ENCODE assay signal across 8 cellular contexts in the genomic region with DNA sequence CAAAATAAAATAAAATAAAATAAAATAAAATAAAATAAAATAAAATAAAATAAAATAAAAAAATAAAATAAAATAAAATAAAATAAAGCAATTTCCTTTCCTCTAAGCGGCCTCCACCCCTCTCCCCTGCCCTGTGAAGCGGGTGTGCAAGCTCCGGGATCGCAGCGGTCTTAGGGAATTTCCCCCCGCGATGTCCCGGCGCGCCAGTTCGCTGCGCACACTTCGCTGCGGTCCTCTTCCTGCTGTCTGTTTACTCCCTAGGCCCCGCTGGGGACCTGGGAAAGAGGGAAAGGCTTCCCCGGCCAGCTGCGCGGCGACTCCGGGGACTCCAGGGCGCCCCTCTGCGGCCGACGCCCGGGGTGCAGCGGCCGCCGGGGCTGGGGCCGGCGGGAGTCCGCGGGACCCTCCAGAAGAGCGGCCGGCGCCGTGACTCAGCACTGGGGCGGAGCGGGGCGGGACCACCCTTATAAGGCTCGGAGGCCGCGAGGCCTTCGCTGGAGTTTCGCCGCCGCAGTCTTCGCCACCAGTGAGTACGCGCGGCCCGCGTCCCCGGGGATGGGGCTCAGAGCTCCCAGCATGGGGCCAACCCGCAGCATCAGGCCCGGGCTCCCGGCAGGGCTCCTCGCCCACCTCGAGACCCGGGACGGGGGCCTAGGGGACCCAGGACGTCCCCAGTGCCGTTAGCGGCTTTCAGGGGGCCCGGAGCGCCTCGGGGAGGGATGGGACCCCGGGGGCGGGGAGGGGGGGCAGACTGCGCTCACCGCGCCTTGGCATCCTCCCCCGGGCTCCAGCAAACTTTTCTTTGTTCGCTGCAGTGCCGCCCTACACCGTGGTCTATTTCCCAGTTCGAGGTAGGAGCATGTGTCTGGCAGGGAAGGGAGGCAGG. TPM values are rescaled to one million over a fixed set of nuclear protein-coding genes. Genes with fewer than 3 reads are reported as not detected.
DNase-seq lines count a peak whose midpoint lies in the region; ATAC-seq and TF ChIP-seq lines count a peak whose summit lies in the region.

Gene GSTP1 (plus strand): TSS at position 494 of the 886 bp plus-strand sequence. CDS start 32 bp downstream, at position 526.

- no peaks in the 10 kb centered on the region for H3K9me3 Mint-ChIP-seq in T-cell

- H3K27me3 ChIP-seq in adipocyte (replicated peaks; ENCODE audit: control insufficient read depth, insufficient read depth, low read length) (peaks cover 16% of the 10 kb centered on the region), prostate gland (replicated peaks; ENCODE audit: insufficient read depth) (no peaks in the 10 kb centered on the region), upper lobe of right lung (no peaks in the 10 kb centered on the region)

- H3K4me3 ChIP-seq in adipocyte (ENCODE audit: low read length) (peak within 1 kb of the TSS; percentile 87), prostate gland (peak within 1 kb of the TSS; percentile 66 to 76), upper lobe of right lung (peak within 1 kb of the TSS; percentile 92)

- H3K27ac ChIP-seq in prostate gland: peak within 1 kb of the TSS; percentile 96 to 99
- peak within 1 kb of the TSS; percentile 99 for H3K27ac ChIP-seq in upper lobe of right lung

- H3K27me3 Mint-ChIP-seq in T-cell: peaks cover 0 to 5% of the 10 kb centered on the region in 2 donors

- in situ Hi-C loops in KBM-7 (cut with MboI; ENCODE audit: low pct_unique_long_range_greater_than_20kb, low sequenced_read_pairs): no loop called here

- peaks cover 43 to 56% (median 47%) of the 10 kb centered on the region in 3 donors for H3K4me1 Mint-ChIP-seq in T-cell

- peak within 1 kb of the TSS; percentile 85 to 93 (median 86) for H3K4me3 Mint-ChIP-seq in T-cell

- H3K4me1 ChIP-seq in adipocyte (ENCODE audit: control insufficient read depth, insufficient read depth, low read length) (peaks cover 17% of the 10 kb centered on the region), prostate gland (replicated peaks) (peaks cover 4% of the 10 kb centered on the region), upper lobe of right lung (peaks cover 18% of the 10 kb centered on the region)

- TF ChIP-seq CTCF in prostate gland (IDR thresholded peaks at IDR 0.05): peak; percentile 45 to 88 (median 72)
- peak; percentile 82 for TF ChIP-seq CTCF in upper lobe of right lung (IDR thresholded peaks at IDR 0.05)

- under 1% methylated on average over 58 of the region's 76 CpGs for WGBS in prostate gland

- H3K27ac Mint-ChIP-seq in T-cell: peak within 1 kb of the TSS; percentile 94

- TF ChIP-seq POLR2A in prostate gland (IDR thresholded peaks at IDR 0.05): peak; percentile 96

- H3K9me3 ChIP-seq in adipocyte (ENCODE audit: control insufficient read depth, low read length): no peaks in the 10 kb centered on the region
- no peaks in the 10 kb centered on the region for H3K9me3 ChIP-seq in prostate gland
- no peaks in the 10 kb centered on the region for H3K9me3 ChIP-seq in upper lobe of right lung

- CTCF ChIA-PET in T-cell (lab: Charles Lee): no interaction called here

- peaks cover 19% of the 10 kb centered on the region for H3K36me3 Mint-ChIP-seq in T-cell

- DNase-seq in DMS53 (lab: John Stamatoyannopoulos, UW): peak; percentile 99
- DNase-seq in KBM-7: peak; percentile 91
- peak; percentile 25 to 77 (median 62) for DNase-seq in T-cell
- DNase-seq in adipocyte (ENCODE audit: low read depth): peak; percentile 97
- peak; percentile 95 for DNase-seq in left cardiac atrium
- DNase-seq in prostate gland (ENCODE audit: low spot score): peak; percentile 84
- peak; percentile 96 for DNase-seq in upper lobe of right lung

- POLR2A ChIA-PET in T-cell (lab: Charles Lee): no interaction called here

- peak within 1 kb of the TSS; percentile 89 for H3K9ac ChIP-seq in adipocyte (ENCODE audit: low read length)

- ATAC-seq in GM21515 (IDR thresholded peaks at IDR 0.05; ENCODE audit: unreplicated experiment): peak; percentile 56
- ATAC-seq in T-cell (replicated peaks in 1 of 4): peak; percentile 83 to 89 (median 87)
- ATAC-seq in left cardiac atrium: peak; percentile 98
- peak; percentile 91 for ATAC-seq in upper lobe of right lung

- intact Hi-C loops in left cardiac atrium (cut with DNase I) (no loop called here), prostate gland (cut with DNase I) (loop anchor here (2.0 kb wide), 1 partner anchor 23 kb away; the partner anchor contains the start of gene NDUFV1), upper lobe of right lung (cut with DNase I) (no loop called here)

- peaks cover 16% of the 10 kb centered on the region for H3K36me3 ChIP-seq in adipocyte (ENCODE audit: control insufficient read depth, insufficient read depth, low read length, severe bottlenecking)
- no peaks in the 10 kb centered on the region for H3K36me3 ChIP-seq in prostate gland
- peaks cover 17% of the 10 kb centered on the region for H3K36me3 ChIP-seq in upper lobe of right lung

RNA-seq across cellular contexts. Expression of gene GSTP1, which starts in this region (rescaled TPM):
- 100 to 1,000 TPM in 3 of 5 donors, 10 to 100 TPM in 2; 68.3 to 200 (median 151) TPM for total RNA-seq in T-cell
- total RNA-seq in left cardiac atrium: 100 to 1,000 TPM; 314 to 337 TPM
- 100 to 1,000 TPM; 540 to 577 TPM for total RNA-seq in prostate gland
- total RNA-seq in upper lobe of right lung: 751 TPM

Comparison
In these comparisons a context has a peak if more than half of its experiments do, and no peak if none do; other contexts are left out.
1. Peak in every context shown above with its lines: DNase-seq, ATAC-seq, H3K4me3 ChIP-seq and H3K27ac ChIP-seq.